ENCODE assay signal across 20 cellular contexts in the genomic region with DNA sequence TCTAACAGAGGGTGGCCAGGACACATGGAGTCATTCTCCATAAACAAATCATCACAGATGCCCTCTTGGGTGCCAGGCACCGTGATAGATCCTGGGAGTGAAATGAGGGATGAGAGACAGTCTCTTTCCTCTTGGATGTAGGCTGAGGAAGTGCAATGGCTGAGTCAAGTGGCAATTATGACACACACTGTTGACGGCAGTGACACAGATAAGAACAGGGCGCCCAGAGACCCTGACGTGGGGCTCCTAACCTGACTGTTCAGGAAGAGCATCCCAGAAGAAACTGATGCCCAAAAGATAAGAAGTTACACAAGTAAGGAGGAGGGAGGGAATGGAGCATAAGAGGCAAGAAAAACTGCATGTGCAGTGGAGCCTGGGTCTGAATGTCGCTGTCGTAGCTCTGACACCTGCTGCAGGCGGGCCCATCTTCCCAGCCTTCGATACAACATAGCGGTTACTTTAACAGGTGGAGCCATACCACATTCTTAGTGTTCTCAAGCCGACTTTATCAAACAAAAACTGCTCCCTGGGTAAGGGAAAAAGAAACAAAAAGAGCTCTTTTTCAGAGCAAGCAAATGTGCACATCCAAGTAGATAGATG.
"Had no signal": no experiment of that assay in that cellular context is flagged by ENCODE, and none has a peak within 500 bp of the region (broad histone marks: within the 10 kb centered on the region; RNA-seq: fewer than 3 reads in every experiment).

No MANE protein-coding gene starts in this region.

- H3K27ac Mint-ChIP-seq: activated naive CD8-positive, alpha-beta T cell treated with anti-CD3 and anti-CD28 coated beads for 36 hours; dendritic cell treated with granulocyte-macrophage colony-stimulating factor and Interleukin-4, amounts not matched to agents 40 ng/mL and 50 ng/mL, for 4 days; naive thymus-derived CD8-positive, alpha-beta T cell had no signal

- H3K27me3 Mint-ChIP-seq: dendritic cell treated with granulocyte-macrophage colony-stimulating factor and Interleukin-4, amounts not matched to agents 40 ng/mL and 50 ng/mL, for 4 days; naive thymus-derived CD8-positive, alpha-beta T cell had no signal

- H3K9me3 Mint-ChIP-seq: dendritic cell treated with granulocyte-macrophage colony-stimulating factor and Interleukin-4, amounts not matched to agents 40 ng/mL and 50 ng/mL, for 4 days had no signal

- H3K27ac ChIP-seq: gastrocnemius medialis, lower lobe of right lung, ovary, psoas muscle, stomach, upper lobe of left lung had no signal

- H3K4me3 ChIP-seq: gastrocnemius medialis, lower lobe of right lung, ovary, psoas muscle, stomach, upper lobe of left lung had no signal

- DNase-seq: activated CD4-positive, alpha-beta T cell treated with anti-CD3 and anti-CD28 coated beads, Interleukin-2, amount 50 U/mL, for 1 hour; activated CD8-positive, alpha-beta memory T cell treated with anti-CD3 and anti-CD28 coated beads for 24 hours; activated CD8-positive, alpha-beta memory T cell treated with anti-CD3 and anti-CD28 coated beads, Interleukin-2, amount 50 U/mL, for 48 hours; activated naive CD4-positive, alpha-beta T cell; activated naive CD8-positive, alpha-beta T cell treated with anti-CD3 and anti-CD28 coated beads for 36 hours; amniotic stem cell; effector CD8-positive, alpha-beta T cell; gastrocnemius medialis; head of caudate nucleus; lower lobe of right lung; ovary; psoas muscle; right cardiac atrium; small intestine; stimulated activated CD4-positive, alpha-beta T cell treated with anti-CD3 and anti-CD28 coated beads, Interleukin-15, amount 100 ng/mL, for 24 hours; stimulated activated CD4-positive, alpha-beta T cell treated with anti-CD3 and anti-CD28 coated beads, Interleukin-4, amount 100 ng/mL, for 1 hour; stomach had no signal

- H3K4me3 Mint-ChIP-seq: activated naive CD8-positive, alpha-beta T cell treated with anti-CD3 and anti-CD28 coated beads for 36 hours; dendritic cell treated with granulocyte-macrophage colony-stimulating factor and Interleukin-4, amounts not matched to agents 40 ng/mL and 50 ng/mL, for 4 days; naive thymus-derived CD8-positive, alpha-beta T cell had no signal

- H3K36me3 ChIP-seq: gastrocnemius medialis, lower lobe of right lung, ovary, stomach, upper lobe of left lung had no signal

- H3K4me1 ChIP-seq: gastrocnemius medialis, lower lobe of right lung, psoas muscle, stomach, upper lobe of left lung had no signal

- H3K9me3 ChIP-seq: gastrocnemius medialis, lower lobe of right lung, ovary, psoas muscle, stomach, upper lobe of left lung had no signal

- H3K27me3 ChIP-seq: gastrocnemius medialis, ovary, stomach, upper lobe of left lung had no signal

- H3K36me3 Mint-ChIP-seq: activated naive CD8-positive, alpha-beta T cell treated with anti-CD3 and anti-CD28 coated beads for 36 hours; naive thymus-derived CD8-positive, alpha-beta T cell had no signal
